Comparison of ENCODE assay signal across 33 cellular contexts in the genomic region with DNA sequence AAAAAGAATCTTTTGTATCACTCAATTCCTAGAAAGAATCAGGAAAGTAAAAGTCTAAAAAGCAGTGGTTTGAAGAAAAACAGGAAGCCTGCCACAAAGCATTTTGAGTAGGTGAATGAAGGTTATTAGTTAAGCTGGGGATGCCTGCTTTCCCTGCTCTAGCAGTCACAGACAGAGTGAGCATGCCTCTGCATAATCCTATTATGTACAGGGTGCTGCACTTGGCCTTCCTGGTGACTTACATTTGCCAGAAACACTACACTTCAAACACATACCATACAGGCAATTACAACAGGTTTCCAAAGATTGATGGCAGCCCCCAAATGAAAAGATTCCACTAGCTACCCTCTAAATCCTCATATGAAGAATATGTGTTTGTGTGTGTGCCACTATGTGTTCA.
A peak's percentile ranks its signal among the peaks of the same experiment; 100 is the strongest.
DNase-seq lines count a peak whose midpoint lies in the region; ATAC-seq, FAIRE-seq and TF ChIP-seq lines count a peak whose summit lies in the region.
"Had no signal": no experiment of that assay in that cellular context is flagged by ENCODE, and none has a peak within 500 bp of the region (broad histone marks: within the 10 kb centered on the region; RNA-seq: fewer than 3 reads in every experiment).

No MANE protein-coding gene starts in this region.

- ATAC-seq in SK-N-SH treated with all-trans-retinoic acid at 6 μM for 48 hours (peak; percentile 71; the same call in 2 of the 3 replicates), psoas muscle (no peak)
- ATAC-seq: activated CD8-positive, alpha-beta memory T cell treated with anti-CD3 and anti-CD28 coated beads, Interleukin-2, amount 10 ng/mL, durations not matched to agents 7 days and 5 days; effector memory CD8-positive, alpha-beta T cell; stimulated activated effector memory CD8-positive, alpha-beta T cell treated with anti-CD3 and anti-CD28 coated beads, Interleukin-12 subunit alpha, Interleukin-12 subunit beta, amount 100 ng/mL, for 72 hours; T-cell; WTC11 had no signal

- no peak overlapping the region for H3K4ac ChIP-seq in mesendoderm (ENCODE audit: low read depth, low read length)

- H4K5ac ChIP-seq in mesendoderm (ENCODE audit: low read length), result no peak overlapping the region

- H3K27ac ChIP-seq in mesendoderm (ENCODE audit: low read depth, low read length), result no peak overlapping the region
- H3K27ac ChIP-seq in psoas muscle, result no peak overlapping the region
- H3K27ac ChIP-seq: ascending aorta, HL-60, left ventricle myocardium inferior, Peyer's patch had no signal

- no peak overlapping the region for H3K18ac ChIP-seq in mesendoderm (ENCODE audit: low read length)

- H3K79me1 ChIP-seq in mesendoderm (ENCODE audit: low read length), result no peaks in the 10 kb centered on the region

- H4K8ac ChIP-seq in mesendoderm (ENCODE audit: low read depth, low read length), result no peak overlapping the region

- H2BK5ac ChIP-seq in mesendoderm (ENCODE audit: low read length), result no peak overlapping the region

- H2BK120ac ChIP-seq in mesendoderm (ENCODE audit: low read depth, low read length), result no peak overlapping the region

- no peak overlapping the region for H3K4me2 ChIP-seq in mesendoderm (ENCODE audit: low read length)

- H3K4me3 ChIP-seq in BE2C (ENCODE audit: low read depth, low read length), result no peak overlapping the region
- H3K4me3 ChIP-seq in mesendoderm (ENCODE audit: low read length), result no peak overlapping the region
- no peak overlapping the region for H3K4me3 ChIP-seq in psoas muscle
- H3K4me3 ChIP-seq: ascending aorta, left ventricle myocardium inferior, Peyer's patch had no signal

- no peaks in the 10 kb centered on the region for H3K36me3 ChIP-seq in BE2C
- H3K36me3 ChIP-seq in mesendoderm (ENCODE audit: control insufficient read depth, insufficient read depth, low read length), result no peaks in the 10 kb centered on the region
- no peaks in the 10 kb centered on the region for H3K36me3 ChIP-seq in psoas muscle (ENCODE audit: insufficient read depth in 1 of 2, low read depth in 1 of 2)
- H3K36me3 ChIP-seq: ascending aorta, left ventricle myocardium inferior, Peyer's patch had no signal

- H3K4me1 ChIP-seq in BE2C (no peaks in the 10 kb centered on the region; the same call in 1 of the 2 replicates), mesendoderm (ENCODE audit: control insufficient read depth, low read depth, low read length) (no peaks in the 10 kb centered on the region), psoas muscle (no peaks in the 10 kb centered on the region)
- H3K4me1 ChIP-seq: ascending aorta, left ventricle myocardium inferior, Peyer's patch had no signal

- DNase-seq in BE2C (peak; percentile 27), M059J (ENCODE audit: low read depth) (peak; percentile 15), mesendoderm (peak; percentile 16), psoas muscle (no peak), COLO829 (ENCODE audit: low spot score) (no peak), NOMO-1 (lab: John Stamatoyannopoulos, UW; ENCODE audit: unreplicated experiment in 2 of 2) (no peak), GM12892 (ENCODE audit: insufficient read length) (no peak)
- DNase-seq: activated CD4-positive, alpha-beta T cell treated with anti-CD3 and anti-CD28 coated beads, Interleukin-2, amount 10 ng/mL, durations not matched to agents 7 days and 5 days; activated CD8-positive, alpha-beta memory T cell treated with anti-CD3 and anti-CD28 coated beads, Interleukin-2, amount 10 ng/mL, durations not matched to agents 7 days and 5 days; activated gamma-delta T cell treated with Interleukin-2 at 50 U/mL for 16 hours; activated T-cell treated with anti-CD3 and anti-CD28 coated beads, Interleukin-2, amount 50 U/mL, for 48 hours; caudate nucleus; CD8-positive, alpha-beta memory T cell; cortex of kidney; effector memory CD8-positive, alpha-beta T cell; erythroblast; glutamatergic neuron; H7; KG1; left ventricle myocardium inferior; NCI-H2081 treated with DMSO at 0.1 percent for 48 hours; NCI-H510A treated with DMSO at 0.1 percent for 48 hours; nucleus accumbens; Peyer's patch; SIG-M5; T-cell; trophoblast cell had no signal

- H3K27me3 ChIP-seq in BE2C (no peaks in the 10 kb centered on the region), mesendoderm (ENCODE audit: insufficient read depth, low read length, poor library complexity) (no peaks in the 10 kb centered on the region), psoas muscle (ENCODE audit: insufficient read depth in 3 of 3, low read length in 2 of 3) (no peaks in the 10 kb centered on the region)
- H3K27me3 ChIP-seq: ascending aorta, Peyer's patch had no signal

- TF ChIP-seq POLR2A in GM12892 (IDR thresholded peaks at IDR 0.05; ENCODE audit: low read depth, low read length), result no peak

- FAIRE-seq in GM12892 (lab: Jason Lieb, UNC), result no peak
- FAIRE-seq: GM12891 had no signal

- TF ChIP-seq CTCF in BE2C (IDR thresholded peaks at IDR 0.05; ENCODE audit: low read depth, low read length) (no peak), psoas muscle (IDR thresholded peaks at IDR 0.05) (no peak)

- H3K9ac ChIP-seq in mesendoderm (ENCODE audit: low read length), result no peak overlapping the region

- intact Hi-C loops in psoas muscle (cut with DNase I), result no loop called here

- no peak overlapping the region for H3K56ac ChIP-seq in mesendoderm (ENCODE audit: low read length)

- H3K9me3 ChIP-seq in BE2C (no peaks in the 10 kb centered on the region), psoas muscle (peaks cover 2% of the 10 kb centered on the region)
- H3K9me3 ChIP-seq: ascending aorta, Peyer's patch had no signal

- no peak overlapping the region for H2AK5ac ChIP-seq in mesendoderm (ENCODE audit: low read length)

- H2BK15ac ChIP-seq in mesendoderm (replicated peaks; ENCODE audit: low read depth), result no peak overlapping the region

- H3K23ac ChIP-seq in mesendoderm (ENCODE audit: low read length), result no peak overlapping the region

- H3K79me2 ChIP-seq in mesendoderm (ENCODE audit: control insufficient read depth, insufficient read depth, low read length), result no peaks in the 10 kb centered on the region

TF ChIP-seq in SK-N-SH treated with all-trans-retinoic acid at 6 μM for 48 hours, 23 proteins besides CTCF, POLR2A, EP300 and RAD21 (continues in another document):
- TF ChIP-seq ARNTL (CRISPR knock-in tag; IDR thresholded peaks at IDR 0.05; ENCODE audit: borderline replicate concordance, low read depth) (no peak), BACH2 (CRISPR knock-in tag; IDR thresholded peaks at IDR 0.05; ENCODE audit: borderline replicate concordance) (no peak), ISL1 (CRISPR knock-in tag; IDR thresholded peaks at IDR 0.05) (0 out of 2 replicates have a peak, but pooled peaks have one; percentile 29)
- TF ChIP-seq, protein P1, sequence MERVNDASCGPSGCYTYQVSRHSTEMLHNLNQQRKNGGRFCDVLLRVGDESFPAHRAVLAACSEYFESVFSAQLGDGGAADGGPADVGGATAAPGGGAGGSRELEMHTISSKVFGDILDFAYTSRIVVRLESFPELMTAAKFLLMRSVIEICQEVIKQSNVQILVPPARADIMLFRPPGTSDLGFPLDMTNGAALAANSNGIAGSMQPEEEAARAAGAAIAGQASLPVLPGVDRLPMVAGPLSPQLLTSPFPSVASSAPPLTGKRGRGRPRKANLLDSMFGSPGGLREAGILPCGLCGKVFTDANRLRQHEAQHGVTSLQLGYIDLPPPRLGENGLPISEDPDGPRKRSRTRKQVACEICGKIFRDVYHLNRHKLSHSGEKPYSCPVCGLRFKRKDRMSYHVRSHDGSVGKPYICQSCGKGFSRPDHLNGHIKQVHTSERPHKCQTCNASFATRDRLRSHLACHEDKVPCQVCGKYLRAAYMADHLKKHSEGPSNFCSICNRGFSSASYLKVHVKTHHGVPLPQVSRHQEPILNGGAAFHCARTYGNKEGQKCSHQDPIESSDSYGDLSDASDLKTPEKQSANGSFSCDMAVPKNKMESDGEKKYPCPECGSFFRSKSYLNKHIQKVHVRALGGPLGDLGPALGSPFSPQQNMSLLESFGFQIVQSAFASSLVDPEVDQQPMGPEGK (CRISPR knock-in tag; IDR thresholded peaks at IDR 0.05; ENCODE audit: borderline replicate concordance), result no peak
- TF ChIP-seq, protein P2, sequence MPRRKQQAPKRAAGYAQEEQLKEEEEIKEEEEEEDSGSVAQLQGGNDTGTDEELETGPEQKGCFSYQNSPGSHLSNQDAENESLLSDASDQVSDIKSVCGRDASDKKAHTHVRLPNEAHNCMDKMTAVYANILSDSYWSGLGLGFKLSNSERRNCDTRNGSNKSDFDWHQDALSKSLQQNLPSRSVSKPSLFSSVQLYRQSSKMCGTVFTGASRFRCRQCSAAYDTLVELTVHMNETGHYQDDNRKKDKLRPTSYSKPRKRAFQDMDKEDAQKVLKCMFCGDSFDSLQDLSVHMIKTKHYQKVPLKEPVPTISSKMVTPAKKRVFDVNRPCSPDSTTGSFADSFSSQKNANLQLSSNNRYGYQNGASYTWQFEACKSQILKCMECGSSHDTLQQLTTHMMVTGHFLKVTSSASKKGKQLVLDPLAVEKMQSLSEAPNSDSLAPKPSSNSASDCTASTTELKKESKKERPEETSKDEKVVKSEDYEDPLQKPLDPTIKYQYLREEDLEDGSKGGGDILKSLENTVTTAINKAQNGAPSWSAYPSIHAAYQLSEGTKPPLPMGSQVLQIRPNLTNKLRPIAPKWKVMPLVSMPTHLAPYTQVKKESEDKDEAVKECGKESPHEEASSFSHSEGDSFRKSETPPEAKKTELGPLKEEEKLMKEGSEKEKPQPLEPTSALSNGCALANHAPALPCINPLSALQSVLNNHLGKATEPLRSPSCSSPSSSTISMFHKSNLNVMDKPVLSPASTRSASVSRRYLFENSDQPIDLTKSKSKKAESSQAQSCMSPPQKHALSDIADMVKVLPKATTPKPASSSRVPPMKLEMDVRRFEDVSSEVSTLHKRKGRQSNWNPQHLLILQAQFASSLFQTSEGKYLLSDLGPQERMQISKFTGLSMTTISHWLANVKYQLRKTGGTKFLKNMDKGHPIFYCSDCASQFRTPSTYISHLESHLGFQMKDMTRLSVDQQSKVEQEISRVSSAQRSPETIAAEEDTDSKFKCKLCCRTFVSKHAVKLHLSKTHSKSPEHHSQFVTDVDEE (CRISPR knock-in tag; IDR thresholded peaks at IDR 0.05), result 0 out of 2 replicates have a peak, but pooled peaks have one; percentile 36
- TF ChIP-seq, protein P3, sequence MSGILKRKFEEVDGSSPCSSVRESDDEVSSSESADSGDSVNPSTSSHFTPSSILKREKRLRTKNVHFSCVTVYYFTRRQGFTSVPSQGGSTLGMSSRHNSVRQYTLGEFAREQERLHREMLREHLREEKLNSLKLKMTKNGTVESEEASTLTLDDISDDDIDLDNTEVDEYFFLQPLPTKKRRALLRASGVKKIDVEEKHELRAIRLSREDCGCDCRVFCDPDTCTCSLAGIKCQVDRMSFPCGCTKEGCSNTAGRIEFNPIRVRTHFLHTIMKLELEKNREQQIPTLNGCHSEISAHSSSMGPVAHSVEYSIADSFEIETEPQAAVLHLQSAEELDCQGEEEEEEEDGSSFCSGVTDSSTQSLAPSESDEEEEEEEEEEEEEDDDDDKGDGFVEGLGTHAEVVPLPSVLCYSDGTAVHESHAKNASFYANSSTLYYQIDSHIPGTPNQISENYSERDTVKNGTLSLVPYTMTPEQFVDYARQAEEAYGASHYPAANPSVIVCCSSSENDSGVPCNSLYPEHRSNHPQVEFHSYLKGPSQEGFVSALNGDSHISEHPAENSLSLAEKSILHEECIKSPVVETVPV (CRISPR knock-in tag; IDR thresholded peaks at IDR 0.05), result no peak

Comparison
In these comparisons a context has a peak if more than half of its experiments do, and no peak if none do; other contexts are left out.
1. DNase-seq: peak in BE2C (single experiment), M059J (single experiment) and mesendoderm (single experiment); none in psoas muscle (0 of 2), COLO829 (single experiment), NOMO-1 (0 of 2) and GM12892 (single experiment).